33 cellular contexts compared by ENCODE assay signal in the genomic region with DNA sequence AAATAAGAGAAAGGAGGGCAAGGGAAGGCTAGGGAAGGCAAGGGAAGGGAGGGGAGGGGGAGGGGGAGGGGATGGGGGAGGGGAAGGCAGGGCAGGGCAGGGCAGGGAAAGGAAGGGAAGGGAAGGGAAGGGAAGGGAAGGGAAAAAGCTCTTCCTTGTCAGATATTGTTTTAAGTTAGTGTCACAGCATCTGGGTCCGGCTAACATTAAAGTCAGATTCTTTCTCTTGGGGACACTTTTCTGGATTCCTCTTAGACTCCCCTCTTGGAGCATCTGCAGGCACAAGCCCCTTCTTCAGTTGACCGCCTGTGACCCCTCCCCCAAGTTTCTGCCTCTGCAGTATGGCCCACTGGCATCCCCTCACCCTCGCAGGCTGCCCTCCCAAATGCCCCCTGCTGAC. TPM values are rescaled to one million over a fixed set of nuclear protein-coding genes. Genes with fewer than 3 reads are reported as not detected.
"Had no signal": no experiment of that assay in that cellular context is flagged by ENCODE, and none has a peak within 500 bp of the region (broad histone marks: within the 10 kb centered on the region; RNA-seq: fewer than 3 reads in every experiment).

No MANE protein-coding gene starts in this region.

- H3K36me3 Mint-ChIP-seq: activated CD8-positive, alpha-beta memory T cell treated with anti-CD3 and anti-CD28 coated beads, Interleukin-2, amount 10 ng/mL, durations not matched to agents 7 days and 5 days; activated naive CD4-positive, alpha-beta T cell treated with anti-CD3 and anti-CD28 coated beads, Interleukin-2, amount 50 U/mL, for 72 hours; natural killer cell had no signal

- H3K36me3 ChIP-seq: adrenal gland, esophagus squamous epithelium, lower lobe of right lung, suprapubic skin, tibial artery had no signal

- H3K27me3 Mint-ChIP-seq: activated CD4-positive, alpha-beta T cell treated with anti-CD3 and anti-CD28 coated beads, Interleukin-2, amount 10 ng/mL, durations not matched to agents 7 days and 5 days; activated CD8-positive, alpha-beta memory T cell treated with anti-CD3 and anti-CD28 coated beads, Interleukin-2, amount 10 ng/mL, durations not matched to agents 7 days and 5 days had no signal

- H3K27ac Mint-ChIP-seq: activated CD4-positive, alpha-beta T cell treated with anti-CD3 and anti-CD28 coated beads, Interleukin-2, amount 10 ng/mL, durations not matched to agents 7 days and 5 days; activated CD8-positive, alpha-beta memory T cell treated with anti-CD3 and anti-CD28 coated beads, Interleukin-2, amount 10 ng/mL, durations not matched to agents 7 days and 5 days; activated CD8-positive, alpha-beta T cell treated with anti-CD3 and anti-CD28 coated beads, Interleukin-2, amount 10 ng/mL, durations not matched to agents 7 days and 5 days; activated naive CD4-positive, alpha-beta T cell treated with anti-CD3 and anti-CD28 coated beads, Interleukin-2, amount 50 U/mL, for 72 hours; activated T-cell treated with anti-CD3 and anti-CD28 coated beads, Interleukin-2, amount 50 U/mL, for 72 hours; natural killer cell had no signal

- FAIRE-seq: colon had no signal

- H3K4me3 ChIP-seq: adrenal gland, body of pancreas, esophagus squamous epithelium, lower lobe of right lung, skin epidermis, suprapubic skin, tibial artery had no signal

- H3K27me3 ChIP-seq: adrenal gland, body of pancreas, suprapubic skin had no signal

- H3K27ac ChIP-seq: adrenal gland, body of pancreas, epithelial cell of prostate, esophagus squamous epithelium, lower lobe of right lung, skin epidermis, suprapubic skin, tibial artery had no signal

- H3K9me3 Mint-ChIP-seq: activated CD4-positive, alpha-beta T cell treated with anti-CD3 and anti-CD28 coated beads, Interleukin-2, amount 10 ng/mL, durations not matched to agents 7 days and 5 days; activated naive CD4-positive, alpha-beta T cell treated with anti-CD3 and anti-CD28 coated beads, Interleukin-2, amount 50 U/mL, for 72 hours; activated T-cell treated with anti-CD3 and anti-CD28 coated beads, Interleukin-2, amount 50 U/mL, for 72 hours; natural killer cell had no signal

- H3K4me1 ChIP-seq: body of pancreas, lower lobe of right lung had no signal

- ATAC-seq: activated CD8-positive, alpha-beta memory T cell treated with anti-CD3 and anti-CD28 coated beads, Interleukin-2, amount 10 ng/mL, durations not matched to agents 7 days and 5 days; activated CD8-positive, alpha-beta T cell treated with anti-CD3 and anti-CD28 coated beads, Interleukin-2, amount 10 ng/mL, durations not matched to agents 7 days and 5 days; body of pancreas; lower lobe of right lung; natural killer cell; sciatic nerve had no signal

- DNase-seq: activated CD4-positive, alpha-beta T cell treated with anti-CD3 and anti-CD28 coated beads, Interleukin-2, amount 10 ng/mL, durations not matched to agents 7 days and 5 days; activated CD4-positive, CD25-positive, alpha-beta regulatory T cell treated with anti-CD3 and anti-CD28 coated beads, Interleukin-2, amount 50 U/mL, for 72 hours; activated CD8-positive, alpha-beta memory T cell treated with anti-CD3 and anti-CD28 coated beads, Interleukin-2, amount 10 ng/mL, durations not matched to agents 7 days and 5 days; activated CD8-positive, alpha-beta T cell treated with anti-CD3 and anti-CD28 coated beads, Interleukin-2, amount 10 ng/mL, durations not matched to agents 7 days and 5 days; activated naive CD4-positive, alpha-beta T cell; activated T-cell treated with anti-CD3 and anti-CD28 coated beads, Interleukin-2, amount 50 U/mL, for 72 hours; adrenal gland; aorta; body of pancreas; dermis blood vessel endothelial cell; effector CD4-positive, alpha-beta T cell; esophagus squamous epithelium; foreskin melanocyte; kidney glomerular epithelial cell; lower lobe of right lung; mesendoderm; natural killer cell; stimulated activated CD4-positive, alpha-beta T cell treated with anti-CD3 and anti-CD28 coated beads, Interleukin-4, amount 100 ng/mL, for 24 hours; stimulated activated naive CD4-positive, alpha-beta T cell; T-helper 2 cell; tibial artery had no signal

- H3K4me1 Mint-ChIP-seq: natural killer cell had no signal

- H3K4me3 Mint-ChIP-seq: activated CD4-positive, alpha-beta T cell treated with anti-CD3 and anti-CD28 coated beads, Interleukin-2, amount 10 ng/mL, durations not matched to agents 7 days and 5 days; activated CD8-positive, alpha-beta memory T cell treated with anti-CD3 and anti-CD28 coated beads, Interleukin-2, amount 10 ng/mL, durations not matched to agents 7 days and 5 days; activated CD8-positive, alpha-beta T cell treated with anti-CD3 and anti-CD28 coated beads, Interleukin-2, amount 10 ng/mL, durations not matched to agents 7 days and 5 days; activated T-cell treated with anti-CD3 and anti-CD28 coated beads, Interleukin-2, amount 50 U/mL, for 72 hours; natural killer cell had no signal

RNA-seq across cellular contexts. Expression of a gene that starts 26.0 kb away (rescaled TPM):
- total RNA-seq: activated naive CD4-positive, alpha-beta T cell treated with anti-CD3 and anti-CD28 coated beads, Interleukin-2, amount 50 U/mL, for 72 hours; activated T-cell treated with anti-CD3 and anti-CD28 coated beads, Interleukin-2, amount 50 U/mL, for 72 hours; adrenal gland; aorta; body of pancreas; dermis blood vessel endothelial cell; esophagus squamous epithelium; left lobe of liver; lower lobe of right lung; mononuclear cell; natural killer cell; osteocyte; posterior vena cava; renal cortical epithelial cell; sciatic nerve; ureter had no signal
- polyA plus RNA-seq: adrenal gland, aorta had no signal
